ENCODE assay signal across 7 cellular contexts in the genomic region with DNA sequence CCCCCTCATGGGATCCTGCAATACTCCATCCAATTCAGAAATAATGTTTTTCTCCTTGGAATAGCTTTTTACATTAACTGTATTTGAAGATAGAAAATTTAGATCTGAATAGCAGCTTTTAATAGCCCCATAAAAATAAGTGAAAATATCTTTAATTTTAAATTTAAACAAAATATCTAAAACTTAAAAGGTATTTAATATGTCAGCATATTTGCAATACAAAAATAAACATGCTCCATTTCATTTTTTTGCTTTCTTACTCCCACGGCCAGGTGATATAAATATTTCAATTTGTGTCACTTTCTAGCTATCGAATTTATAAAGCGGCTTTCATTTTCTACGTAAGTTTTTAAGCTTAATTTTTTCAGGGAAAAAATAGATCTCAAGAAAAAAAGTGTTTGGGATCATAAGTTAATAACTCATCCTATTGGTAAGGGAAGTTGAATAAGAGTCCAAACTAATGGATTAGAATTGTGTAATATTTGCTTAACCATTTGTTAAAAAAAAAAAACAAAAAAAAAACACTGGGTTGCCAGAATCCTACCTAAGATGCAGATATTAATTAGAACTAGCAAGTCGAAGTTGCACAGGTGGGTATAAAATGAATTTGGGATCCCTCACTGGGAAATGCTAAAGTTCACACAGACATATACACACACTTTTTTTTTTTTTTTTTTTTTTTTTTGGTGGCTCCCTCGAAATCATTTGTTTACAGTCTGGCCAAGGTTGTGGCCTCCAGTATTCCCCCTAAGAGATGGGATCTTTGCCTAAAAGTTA. TPM values are rescaled to one million over a fixed set of nuclear protein-coding genes. Genes with fewer than 3 reads are reported as not detected.
DNase-seq lines count a peak whose midpoint lies in the region; ATAC-seq and TF ChIP-seq lines count a peak whose summit lies in the region.

No MANE protein-coding gene starts in this region.

- H3K36me3 Mint-ChIP-seq in activated T-helper 17 cell treated with anti-CD3 and anti-CD28 coated beads, Interleukin-2, amount 50 U/mL, for 72 hours (ENCODE audit: low read depth): peaks cover 44% of the 10 kb centered on the region

- H3K4me3 Mint-ChIP-seq in activated T-helper 17 cell treated with anti-CD3 and anti-CD28 coated beads, Interleukin-2, amount 50 U/mL, for 72 hours: peak overlapping the region; percentile 98
- H3K4me3 Mint-ChIP-seq in stimulated activated naive CD8-positive, alpha-beta T cell treated with anti-CD3 and anti-CD28 coated beads, Interleukin-15, amount 100 ng/mL, for 72 hours: peak overlapping the region; percentile 90 to 95

- peak overlapping the region; percentile 92; the same call in 1 of the 2 replicates for H3K9ac ChIP-seq in iPS-20b (ENCODE audit: low read depth, low read length)

- peaks cover 9% of the 10 kb centered on the region; the same call in 1 of the 2 replicates for H3K4me1 ChIP-seq in iPS-20b (ENCODE audit: insufficient read depth, low read length)

- no peaks in the 10 kb centered on the region for H3K27me3 ChIP-seq in iPS-20b (ENCODE audit: insufficient read depth, low read length)

- peaks cover 24% of the 10 kb centered on the region for H3K4me1 Mint-ChIP-seq in activated T-helper 17 cell treated with anti-CD3 and anti-CD28 coated beads, Interleukin-2, amount 50 U/mL, for 72 hours
- H3K4me1 Mint-ChIP-seq in stimulated activated naive CD8-positive, alpha-beta T cell treated with anti-CD3 and anti-CD28 coated beads, Interleukin-15, amount 100 ng/mL, for 72 hours: peaks cover 38% of the 10 kb centered on the region

- H3K9me3 Mint-ChIP-seq in activated T-helper 17 cell treated with anti-CD3 and anti-CD28 coated beads, Interleukin-2, amount 50 U/mL, for 72 hours: no peaks in the 10 kb centered on the region
- H3K9me3 Mint-ChIP-seq in stimulated activated naive CD8-positive, alpha-beta T cell treated with anti-CD3 and anti-CD28 coated beads, Interleukin-15, amount 100 ng/mL, for 72 hours: no peaks in the 10 kb centered on the region

- no peak for ATAC-seq in activated T-helper 17 cell treated with anti-CD3 and anti-CD28 coated beads, Interleukin-2, amount 50 U/mL, for 72 hours (replicated peaks)
- no peak for ATAC-seq in stimulated activated naive CD8-positive, alpha-beta T cell treated with anti-CD3 and anti-CD28 coated beads, Interleukin-15, amount 100 ng/mL, for 72 hours
- ATAC-seq in GM21515 (IDR thresholded peaks at IDR 0.05; ENCODE audit: unreplicated experiment): no peak

- H3K4me3 ChIP-seq in HFF-Myc (replicated peaks; ENCODE audit: low read depth, low read length) (peak overlapping the region; percentile 63), iPS-20b (ENCODE audit: low read length) (peak overlapping the region; percentile 83)

- peak overlapping the region; percentile 95 for H3K27ac Mint-ChIP-seq in activated T-helper 17 cell treated with anti-CD3 and anti-CD28 coated beads, Interleukin-2, amount 50 U/mL, for 72 hours
- peak overlapping the region; percentile 99 for H3K27ac Mint-ChIP-seq in stimulated activated naive CD8-positive, alpha-beta T cell treated with anti-CD3 and anti-CD28 coated beads, Interleukin-15, amount 100 ng/mL, for 72 hours

- H3K27me3 Mint-ChIP-seq in activated T-helper 17 cell treated with anti-CD3 and anti-CD28 coated beads, Interleukin-2, amount 50 U/mL, for 72 hours: no peaks in the 10 kb centered on the region
- H3K27me3 Mint-ChIP-seq in stimulated activated naive CD8-positive, alpha-beta T cell treated with anti-CD3 and anti-CD28 coated beads, Interleukin-15, amount 100 ng/mL, for 72 hours: no peaks in the 10 kb centered on the region

- no peaks in the 10 kb centered on the region for H3K9me3 ChIP-seq in iPS-20b (ENCODE audit: insufficient read depth, low read depth, low read length)

- no peak for TF ChIP-seq CTCF in HFF-Myc (IDR thresholded peaks at IDR 0.05; ENCODE audit: low read depth, low read length, missing control alignments)

- H3K36me3 ChIP-seq in iPS-20b (ENCODE audit: insufficient read depth, low read depth, low read length): peaks cover 2% of the 10 kb centered on the region; the same call in 1 of the 2 replicates

- H3K27ac ChIP-seq in iPS-20b (ENCODE audit: low read length): no peak overlapping the region

- DNase-seq in HFF-Myc (ENCODE audit: extremely low read depth, low read depth): no peak
- DNase-seq in stimulated activated naive CD8-positive, alpha-beta T cell treated with anti-CD3 and anti-CD28 coated beads, Interleukin-15, amount 100 ng/mL, for 72 hours: no peak
- no peak for DNase-seq in SIG-M5 treated with dmso at 0.1 percent for 504 hours (lab: John Stamatoyannopoulos, UW; ENCODE audit: unreplicated experiment)
- DNase-seq in UCSD-AML1 (lab: John Stamatoyannopoulos, UW; ENCODE audit: unreplicated experiment): no peak

RNA-seq across cellular contexts. Expression of a gene that starts 47.6 kb away (rescaled TPM):
- 100 to 1,000 TPM; 232 to 283 TPM for total RNA-seq in activated T-helper 17 cell treated with anti-CD3 and anti-CD28 coated beads, Interleukin-2, amount 50 U/mL, for 72 hours
